17 cellular contexts compared by ENCODE assay signal in genomic region chr2:120793682-120794403, GRCh38. TPM values are rescaled to one million over a fixed set of nuclear protein-coding genes. Genes with fewer than 3 reads are reported as not detected.
A peak's percentile ranks its signal among the peaks of the same experiment; 100 is the strongest.
DNase-seq lines count a peak whose midpoint lies in the region; ATAC-seq, FAIRE-seq and TF ChIP-seq lines count a peak whose summit lies in the region.
"Had no signal": no experiment of that assay in that cellular context is flagged by ENCODE, and none has a peak within 500 bp of the region (broad histone marks: within the 10 kb centered on the region; RNA-seq: fewer than 3 reads in every experiment).

No MANE protein-coding gene starts in this region.

- no peaks in the 10 kb centered on the region for H3K36me3 Mint-ChIP-seq in Caco-2 (ENCODE audit: insufficient read depth, unreplicated experiment)

- H3K27me3 ChIP-seq in mesenchymal stem cell (ENCODE audit: control insufficient read depth in 1 of 2, insufficient read depth in 1 of 2, low read length in 2 of 2): no peaks in the 10 kb centered on the region
- H3K27me3 ChIP-seq in Caco-2 (replicated peaks; ENCODE audit: control insufficient read depth, insufficient read depth, low read length): no peaks in the 10 kb centered on the region
- H3K27me3 ChIP-seq: BE2C had no signal

- ATAC-seq in GM19328 (IDR thresholded peaks at IDR 0.05; ENCODE audit: unreplicated experiment): no peak
- ATAC-seq: activated naive CD8-positive, alpha-beta T cell treated with anti-CD3 and anti-CD28 coated beads, Interleukin-2, amount 50 U/mL, for 24 hours had no signal

- no peak for FAIRE-seq in HTR-8/SVneo (lab: Jason Lieb, UNC)
- FAIRE-seq: colon, GM19239 had no signal

- intact Hi-C loops in Caco-2 (cut with micrococcal nuclease; ENCODE audit: unreplicated experiment): no loop called here

- no peak overlapping the region for H2AFZ ChIP-seq in mesenchymal stem cell (ENCODE audit: low read depth, low read length)

- POLR2A ChIA-PET in Caco-2 (lab: Charles Lee) (no interaction called here), GM10248 (lab: Yijun Ruan, JAX) (no interaction called here)

- no peak overlapping the region for H3K27ac ChIP-seq in mesenchymal stem cell (ENCODE audit: low read length, poor library complexity, severe bottlenecking)

- peaks cover 12% of the 10 kb centered on the region for H3K4me1 Mint-ChIP-seq in Caco-2 (ENCODE audit: low read depth, unreplicated experiment)
- H3K4me1 Mint-ChIP-seq: activated naive CD8-positive, alpha-beta T cell treated with anti-CD3 and anti-CD28 coated beads, Interleukin-2, amount 50 U/mL, for 24 hours had no signal

- H3K4ac ChIP-seq in mesenchymal stem cell (ENCODE audit: low read depth in 1 of 2, low read length in 2 of 2): no peak overlapping the region

- no peaks in the 10 kb centered on the region for H3K27me3 Mint-ChIP-seq in Caco-2 (ENCODE audit: insufficient read depth, unreplicated experiment)
- H3K27me3 Mint-ChIP-seq: activated naive CD8-positive, alpha-beta T cell treated with anti-CD3 and anti-CD28 coated beads, Interleukin-2, amount 50 U/mL, for 24 hours had no signal

- H2BK12ac ChIP-seq in mesenchymal stem cell (ENCODE audit: low read length in 2 of 2): no peak overlapping the region

- no peak overlapping the region for H2BK120ac ChIP-seq in mesenchymal stem cell (ENCODE audit: low read depth, low read length)

- peak overlapping the region; percentile 45 for H3K9ac ChIP-seq in mesenchymal stem cell (ENCODE audit: low read length)

- H3K4me1 ChIP-seq in mesenchymal stem cell (ENCODE audit: control insufficient read depth, insufficient read depth, low read depth, low read length) (peaks cover 22% of the 10 kb centered on the region), Caco-2 (peaks cover 4% of the 10 kb centered on the region; the same call in 1 of the 2 replicates)

- H3K4me3 Mint-ChIP-seq in Caco-2 (ENCODE audit: unreplicated experiment): no peak overlapping the region
- H3K4me3 Mint-ChIP-seq: activated naive CD8-positive, alpha-beta T cell treated with anti-CD3 and anti-CD28 coated beads, Interleukin-2, amount 50 U/mL, for 24 hours had no signal

- no peak overlapping the region for H2BK15ac ChIP-seq in mesenchymal stem cell (ENCODE audit: low read depth, poor library complexity, severe bottlenecking)

- no peak overlapping the region for H2AK5ac ChIP-seq in mesenchymal stem cell (ENCODE audit: low read length, severe bottlenecking)

- peaks cover 48% of the 10 kb centered on the region for H3K79me1 ChIP-seq in mesenchymal stem cell (replicated peaks; ENCODE audit: low read length, poor library complexity, severe bottlenecking)

- CTCF ChIA-PET in Caco-2 (lab: Charles Lee) (interaction anchor here (0.6 kb wide), 1 partner anchor 389 kb away, joined by 4 read pairs; no protein-coding TSS in a partner anchor), GM10248 (lab: Yijun Ruan, JAX) (no interaction called here)

- H3K23ac ChIP-seq in mesenchymal stem cell (ENCODE audit: low read length in 2 of 2): peak overlapping the region in 1 of 2 experiments; percentile 18

- no peak overlapping the region for H3K27ac Mint-ChIP-seq in Caco-2 (ENCODE audit: unreplicated experiment)
- H3K27ac Mint-ChIP-seq: activated naive CD8-positive, alpha-beta T cell treated with anti-CD3 and anti-CD28 coated beads, Interleukin-2, amount 50 U/mL, for 24 hours had no signal

- peak; percentile 68 for DNase-seq in DMS 273 (lab: John Stamatoyannopoulos, UW; ENCODE audit: unreplicated experiment)
- peak; percentile 62 for DNase-seq in NCI-H2171 treated with DMSO at 0.1 percent for 48 hours (lab: John Stamatoyannopoulos, UW)
- peak; percentile 33 to 61 for DNase-seq in cardiac fibroblast (ENCODE audit: low read depth in 2 of 2)
- DNase-seq in mesenchymal stem cell: no peak
- DNase-seq in Caco-2: no peak
- no peak for DNase-seq in HTR-8/SVneo (ENCODE audit: insufficient read length, low spot score)
- DNase-seq in GM10248 (ENCODE audit: extremely low spot score): no peak
- DNase-seq: activated naive CD8-positive, alpha-beta T cell treated with anti-CD3 and anti-CD28 coated beads, Interleukin-2, amount 50 U/mL, for 24 hours; BE2C; EL; OCI-M1; posterior cingulate gyrus; T-helper 1 cell had no signal

- no peaks in the 10 kb centered on the region for H3K9me3 Mint-ChIP-seq in Caco-2 (ENCODE audit: unreplicated experiment)
- H3K9me3 Mint-ChIP-seq: activated naive CD8-positive, alpha-beta T cell treated with anti-CD3 and anti-CD28 coated beads, Interleukin-2, amount 50 U/mL, for 24 hours had no signal

- H2BK5ac ChIP-seq in mesenchymal stem cell (ENCODE audit: low read depth, low read length, poor library complexity, severe bottlenecking): no peak overlapping the region

- peak overlapping the region; percentile 52 for H4K8ac ChIP-seq in mesenchymal stem cell (ENCODE audit: low read length)

- no peak overlapping the region for H3K4me2 ChIP-seq in mesenchymal stem cell (ENCODE audit: low read length, poor library complexity, severe bottlenecking)

- H3K36me3 ChIP-seq in mesenchymal stem cell (ENCODE audit: control insufficient read depth in 1 of 2, insufficient read depth in 2 of 2, low read depth in 1 of 2, low read length in 2 of 2): peaks cover 0 to 20% of the 10 kb centered on the region in 2 experiments
- H3K36me3 ChIP-seq in Caco-2 (ENCODE audit: control insufficient read depth, insufficient read depth, low read length): no peaks in the 10 kb centered on the region
- H3K36me3 ChIP-seq: BE2C had no signal

- BruUV-seq in Caco-2 (replicated peaks; lab: Mats Ljungman, UMichigan): no TSS peak

- H4K91ac ChIP-seq in mesenchymal stem cell (ENCODE audit: low read length): no peak overlapping the region

- H3K4me3 ChIP-seq in cardiac fibroblast (replicated peaks in 1 of 2; ENCODE audit: low read depth in 2 of 2, low read length in 2 of 2): no peak overlapping the region
- no peak overlapping the region for H3K4me3 ChIP-seq in mesenchymal stem cell (ENCODE audit: insufficient read depth in 1 of 2, low read depth in 1 of 2, low read length in 2 of 2)
- H3K4me3 ChIP-seq in Caco-2 (ENCODE audit: low read depth, low read length): no peak overlapping the region

- H3K14ac ChIP-seq in mesenchymal stem cell (ENCODE audit: low read length in 2 of 2): peak overlapping the region in 1 of 2 experiments; percentile 13

- WGBS in mesenchymal stem cell: 92% methylated on average over 8 of the region's 10 CpGs

- H3K9me3 ChIP-seq in mesenchymal stem cell (ENCODE audit: control insufficient read depth, low read length) (no peaks in the 10 kb centered on the region), Caco-2 (no peaks in the 10 kb centered on the region)
- H3K9me3 ChIP-seq: BE2C had no signal

- no peak for TF ChIP-seq CTCF in cardiac fibroblast (IDR thresholded peaks at IDR 0.05; ENCODE audit: low read depth, low read length)
- no peak for TF ChIP-seq CTCF in Caco-2 (IDR thresholded peaks at IDR 0.05; ENCODE audit: insufficient read depth in 1 of 2, low read depth in 1 of 2, low read length in 1 of 2, severe bottlenecking in 1 of 2, unreplicated experiment in 1 of 2)
- TF ChIP-seq CTCF in GM10248 (IDR thresholded peaks at IDR 0.05; ENCODE audit: control extremely low read depth, extremely low read depth, low read depth, missing control alignments): no peak

- peak overlapping the region in 1 of 2 experiments; percentile 16 for H3K18ac ChIP-seq in mesenchymal stem cell (ENCODE audit: low read depth in 1 of 2, low read length in 2 of 2)

RNA-seq across cellular contexts. Expression of gene GLI2, which starts 58.2 kb away (rescaled TPM):
- polyA plus RNA-seq in mesenchymal stem cell (2013, experiment 1 of 2): 28.9 TPM
- 29.5 TPM for polyA plus RNA-seq in mesenchymal stem cell (2013, experiment 2 of 2)
- total RNA-seq in Caco-2 (2022): 0.58 and 0.70 TPM in 2 replicates
- total RNA-seq: mononuclear cell had no signal

Comparison
In these comparisons a context has a peak if more than half of its experiments do, and no peak if none do; other contexts are left out.
1. DNase-seq: peak in DMS 273 (single experiment), NCI-H2171 treated with DMSO at 0.1 percent for 48 hours (single experiment) and cardiac fibroblast (2 of 2); none in mesenchymal stem cell (single experiment), Caco-2 (0 of 2), HTR-8/SVneo (single experiment) and GM10248 (single experiment).